In genomic region chr7:34109936-34110626, GRCh38 we compare ENCODE assay signal across 20 cellular contexts.
"Had no signal": no experiment of that assay in that cellular context is flagged by ENCODE, and none has a peak within 500 bp of the region (broad histone marks: within the 10 kb centered on the region; RNA-seq: fewer than 3 reads in every experiment).

No MANE protein-coding gene starts in this region.

- ATAC-seq: activated T-cell treated with anti-CD3 and anti-CD28 coated beads, Interleukin-2, amount 50 U/mL, for 72 hours; foreskin keratinocyte; naive thymus-derived CD8-positive, alpha-beta T cell; pancreas; sciatic nerve; stimulated activated effector memory CD8-positive, alpha-beta T cell treated with anti-CD3 and anti-CD28 coated beads, Interleukin-12 subunit alpha, Interleukin-12 subunit beta, amount 100 ng/mL, for 72 hours had no signal

- DNase-seq: activated CD4-positive, alpha-beta T cell treated with anti-CD3 and anti-CD28 coated beads, Interleukin-2, amount 50 U/mL, for 1 hour; activated CD4-positive, CD25-positive, alpha-beta regulatory T cell treated with anti-CD3 and anti-CD28 coated beads, Interleukin-2, amount 50 U/mL, for 72 hours; activated CD8-positive, alpha-beta memory T cell treated with anti-CD3 and anti-CD28 coated beads for 24 hours; activated CD8-positive, alpha-beta memory T cell treated with anti-CD3 and anti-CD28 coated beads, Interleukin-2, amount 50 U/mL, for 48 hours; activated effector memory CD4-positive, alpha-beta T cell treated with anti-CD3 and anti-CD28 coated beads, Interleukin-2, amount 50 U/mL, for 16 hours; activated naive CD4-positive, alpha-beta T cell treated with anti-CD3 and anti-CD28 coated beads, Interleukin-2, amount 50 U/mL, for 16 hours; activated T-cell treated with anti-CD3 and anti-CD28 coated beads, Interleukin-2, amount 50 U/mL, for 72 hours; caudate nucleus; foreskin keratinocyte; kidney; mesendoderm; naive thymus-derived CD8-positive, alpha-beta T cell; pancreas; stimulated activated CD4-positive, alpha-beta T cell treated with anti-CD3 and anti-CD28 coated beads, Interleukin-4, amount 100 ng/mL, for 24 hours; upper lobe of left lung had no signal

- H3K9me3 ChIP-seq: pancreas, thoracic aorta, upper lobe of left lung had no signal

- H3K36me3 Mint-ChIP-seq: stimulated activated effector memory CD8-positive, alpha-beta T cell treated with anti-CD3 and anti-CD28 coated beads, Interleukin-12 subunit alpha, Interleukin-12 subunit beta, amount 100 ng/mL, for 72 hours had no signal

- H3K4me3 ChIP-seq: dorsolateral prefrontal cortex, pancreas, thoracic aorta, upper lobe of left lung had no signal

- H3K36me3 ChIP-seq: pancreas, thoracic aorta, upper lobe of left lung had no signal

- H3K4me3 Mint-ChIP-seq: activated T-cell treated with anti-CD3 and anti-CD28 coated beads, Interleukin-2, amount 50 U/mL, for 72 hours; naive thymus-derived CD8-positive, alpha-beta T cell; stimulated activated effector memory CD8-positive, alpha-beta T cell treated with anti-CD3 and anti-CD28 coated beads, Interleukin-12 subunit alpha, Interleukin-12 subunit beta, amount 100 ng/mL, for 72 hours; T-helper 1 cell treated with Interleukin-12 subunit alpha and Interleukin-12 subunit beta and Interleukin-4 antibody, amounts not matched to agents 30 μg/mL and 1 μg/mL, for 36 hours had no signal

- H3K27ac ChIP-seq: foreskin keratinocyte, pancreas, thoracic aorta, upper lobe of left lung had no signal

- H3K27me3 ChIP-seq: dorsolateral prefrontal cortex, foreskin keratinocyte, pancreas, upper lobe of left lung had no signal

- H3K27ac Mint-ChIP-seq: activated T-cell treated with anti-CD3 and anti-CD28 coated beads, Interleukin-2, amount 50 U/mL, for 72 hours; naive thymus-derived CD8-positive, alpha-beta T cell; stimulated activated effector memory CD8-positive, alpha-beta T cell treated with anti-CD3 and anti-CD28 coated beads, Interleukin-12 subunit alpha, Interleukin-12 subunit beta, amount 100 ng/mL, for 72 hours; T-helper 1 cell treated with Interleukin-12 subunit alpha and Interleukin-12 subunit beta and Interleukin-4 antibody, amounts not matched to agents 30 μg/mL and 1 μg/mL, for 36 hours had no signal

- H3K4me1 ChIP-seq: foreskin keratinocyte, pancreas, upper lobe of left lung had no signal

- H3K4me1 Mint-ChIP-seq: naive thymus-derived CD8-positive, alpha-beta T cell; stimulated activated effector memory CD8-positive, alpha-beta T cell treated with anti-CD3 and anti-CD28 coated beads, Interleukin-12 subunit alpha, Interleukin-12 subunit beta, amount 100 ng/mL, for 72 hours had no signal
